ENCODE assay signal across 7 cellular contexts in the genomic region with DNA sequence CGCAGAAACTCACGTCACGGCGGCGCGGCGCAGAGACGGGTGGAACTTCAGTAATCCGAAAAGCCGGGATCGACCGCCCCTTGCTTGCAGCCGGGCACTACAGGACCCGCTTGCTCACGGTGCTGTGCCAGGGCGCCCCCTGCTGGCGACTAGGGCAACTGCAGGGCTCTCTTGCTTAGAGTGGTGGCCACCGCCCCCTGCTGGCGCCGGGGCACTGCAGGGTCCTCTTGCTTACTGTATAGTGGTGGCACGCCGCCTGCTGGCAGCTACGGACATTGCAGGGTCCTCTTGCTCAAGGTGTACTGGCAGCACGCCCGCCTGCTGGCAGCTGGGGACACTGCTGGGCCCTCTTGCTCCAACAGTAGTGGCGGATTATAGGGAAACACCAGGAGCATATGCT. TPM values are rescaled to one million over a fixed set of nuclear protein-coding genes. Genes with fewer than 3 reads are reported as not detected.
DNase-seq lines count a peak whose midpoint lies in the region; ATAC-seq and TF ChIP-seq lines count a peak whose summit lies in the region.
"Not testable (repeated sequence)": the region's sequence is repeated elsewhere in the genome, so short reads cannot be mapped to it uniquely, and the experiment has no call there.

No MANE protein-coding gene starts in this region.

- in situ Hi-C loops in GM13976 (cut with MboI; ENCODE audit: low sequenced_read_pairs, unreplicated experiment): not testable (repeated sequence)

- ATAC-seq in body of pancreas: peak; percentile 30
- ATAC-seq in heart left ventricle: not testable (repeated sequence)

- H3K27ac Mint-ChIP-seq in T-helper 2 cell treated with Interferon-gamma antibody and Interleukin-4, amounts not matched to agents 5 μg/mL and 100 μg/mL, for 36 hours: not testable (repeated sequence)

- H3K27me3 ChIP-seq in body of pancreas; heart left ventricle; osteoblast (ENCODE audit: insufficient read depth, low read length): not testable (repeated sequence)

- not testable (repeated sequence) for DNase-seq in GM13976 (ENCODE audit: low spot score); osteoblast (ENCODE audit: insufficient read length, low spot score, missing footprints)
- DNase-seq in T-helper 2 cell treated with Interferon-gamma antibody and Interleukin-4, amounts not matched to agents 5 μg/mL and 100 μg/mL, for 36 hours (ENCODE audit: low spot score): peak; percentile 81
- DNase-seq in activated T-cell treated with anti-CD3 and anti-CD28 coated beads for 1 hour (ENCODE audit: low read depth) (peak; percentile 44), body of pancreas (peak; percentile 48 to 74 (median 56)), heart left ventricle (peak; percentile 29 to 78 (median 62))
- peak; percentile 69 to 90 (median 75) for DNase-seq in stimulated activated CD4-positive, alpha-beta T cell treated with anti-CD3 and anti-CD28 coated beads, TNF-alpha, amount 100 ng/mL, for 48 hours (ENCODE audit: low read depth in 3 of 3)

- not testable (repeated sequence) for H3K9me3 ChIP-seq in body of pancreas; heart left ventricle; osteoblast (ENCODE audit: low read depth, low read length)

- H3K27ac ChIP-seq in body of pancreas; heart left ventricle; osteoblast (ENCODE audit: low read depth, low read length): not testable (repeated sequence)

- not testable (repeated sequence) for TF ChIP-seq POLR2A in body of pancreas (IDR thresholded peaks at IDR 0.05); heart left ventricle (IDR thresholded peaks at IDR 0.05)

- H2AFZ ChIP-seq in osteoblast (ENCODE audit: low read length): not testable (repeated sequence)

- H3K4me3 ChIP-seq in body of pancreas; heart left ventricle; osteoblast (ENCODE audit: insufficient read depth, low read length): not testable (repeated sequence)

- not testable (repeated sequence) for H3K4me2 ChIP-seq in osteoblast (ENCODE audit: insufficient read depth, low read length)

- H3K27me3 Mint-ChIP-seq in T-helper 2 cell treated with Interferon-gamma antibody and Interleukin-4, amounts not matched to agents 5 μg/mL and 100 μg/mL, for 36 hours (ENCODE audit: low read depth): not testable (repeated sequence)

- H3K36me3 Mint-ChIP-seq in T-helper 2 cell treated with Interferon-gamma antibody and Interleukin-4, amounts not matched to agents 5 μg/mL and 100 μg/mL, for 36 hours (ENCODE audit: low read depth): not testable (repeated sequence)

- not testable (repeated sequence) for H3K4me1 Mint-ChIP-seq in T-helper 2 cell treated with Interferon-gamma antibody and Interleukin-4, amounts not matched to agents 5 μg/mL and 100 μg/mL, for 36 hours (ENCODE audit: low read depth)

- not testable (repeated sequence) for H4K20me1 ChIP-seq in osteoblast (ENCODE audit: insufficient read depth, low read length)

- TF ChIP-seq CTCF in GM13976 (IDR thresholded peaks at IDR 0.05; ENCODE audit: borderline replicate concordance, control extremely low read depth, extremely low read depth, insufficient read depth, missing control alignments): peak; percentile 33
- peak in 5 of 7 experiments; percentile 14 to 40 (median 21) for TF ChIP-seq CTCF in body of pancreas (IDR thresholded peaks at IDR 0.05)
- peak in 11 of 12 donors; percentile 10 to 54 (median 36) for TF ChIP-seq CTCF in heart left ventricle (IDR thresholded peaks at IDR 0.05)
- TF ChIP-seq CTCF in osteoblast (IDR thresholded peaks at IDR 0.05; ENCODE audit: extremely low read depth, low read depth, low read length): peak; percentile 12

- intact Hi-C loops in body of pancreas (cut with DNase I); heart left ventricle (cut with DNase I): not testable (repeated sequence)

- H3K36me3 ChIP-seq in body of pancreas (replicated peaks in 1 of 2; ENCODE audit: insufficient read depth in 1 of 2, low read depth in 2 of 2); heart left ventricle; osteoblast (ENCODE audit: insufficient read depth, low read length): not testable (repeated sequence)

- H3K79me2 ChIP-seq in osteoblast (ENCODE audit: insufficient read depth, low read length): not testable (repeated sequence)

- WGBS in body of pancreas, 2 donors: 38% methylated on average over 8 of the region's 26 CpGs; no CpG with 5 or more reads in 1 of the 2 donors
- 39 to 70% (median 66%) methylated on average over 9 to 19 of the region's 26 CpGs; no CpG with 5 or more reads in 1 of the 4 donors for WGBS in heart left ventricle, 4 donors

- H3K4me1 ChIP-seq in body of pancreas; heart left ventricle; osteoblast (ENCODE audit: insufficient read depth, low read length): not testable (repeated sequence)

- H3K4me3 Mint-ChIP-seq in T-helper 2 cell treated with Interferon-gamma antibody and Interleukin-4, amounts not matched to agents 5 μg/mL and 100 μg/mL, for 36 hours: not testable (repeated sequence)

- not testable (repeated sequence) for H3K9me3 Mint-ChIP-seq in T-helper 2 cell treated with Interferon-gamma antibody and Interleukin-4, amounts not matched to agents 5 μg/mL and 100 μg/mL, for 36 hours

RNA-seq across cellular contexts. Expression of gene WASHC1, which starts 18.1 kb away (rescaled TPM):
- total RNA-seq in body of pancreas: 10 to 100 TPM in 1 of 2 donors, 1 to 10 TPM in 1; 6.2 to 15.5 TPM
- 10 to 100 TPM in 1 of 9 donors, 1 to 10 TPM in 8; 2.7 to 14.7 (median 9.2) TPM for total RNA-seq in heart left ventricle
- polyA plus RNA-seq in heart left ventricle: 10 to 100 TPM in 1 of 2 donors, 1 to 10 TPM in 1; 9.5 to 10.9 TPM
- total RNA-seq in osteoblast: 3.6 and 4.1 TPM in 2 replicates
